8 cellular contexts compared by ENCODE assay signal in the genomic region with DNA sequence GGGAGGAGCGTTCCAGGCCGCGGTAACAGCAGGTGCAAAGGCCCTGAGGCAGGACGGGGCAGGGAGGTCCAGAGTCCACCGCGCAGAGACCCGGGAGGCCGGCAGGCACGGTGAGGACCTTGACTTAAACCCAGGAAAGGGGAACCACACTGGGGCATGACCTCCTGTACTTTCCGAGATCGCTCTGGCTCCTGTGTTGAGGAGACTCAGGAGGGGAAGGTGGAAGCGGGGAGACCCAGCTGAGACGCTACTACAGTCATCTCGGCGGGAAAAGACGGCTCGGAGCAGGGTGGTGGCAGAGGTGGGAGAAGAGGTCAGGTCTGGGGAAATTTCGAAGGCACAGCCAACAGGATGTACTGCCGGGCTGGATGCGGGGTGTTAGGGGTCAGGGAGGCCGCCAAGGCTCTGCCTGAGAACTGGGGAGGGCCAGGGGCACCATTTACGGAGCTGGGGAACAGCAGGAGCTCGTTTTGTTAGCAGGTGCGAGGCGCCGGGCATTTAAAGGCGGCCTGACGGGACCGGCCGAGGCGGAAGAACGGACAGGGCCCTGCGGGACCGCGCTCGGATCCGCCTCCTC. TPM values are rescaled to one million over a fixed set of nuclear protein-coding genes. Genes with fewer than 3 reads are reported as not detected.
A peak's percentile ranks its signal among the peaks of the same experiment; 100 is the strongest.
DNase-seq lines count a peak whose midpoint lies in the region; ATAC-seq and TF ChIP-seq lines count a peak whose summit lies in the region.

No MANE protein-coding gene starts in this region.

- BruUV-seq in PC-3 (replicated peaks; lab: Mats Ljungman, UMichigan) = TSS peak; percentile 66

- no peaks in the 10 kb centered on the region for H3K79me2 ChIP-seq in PC-3 (ENCODE audit: low read length)
- no peaks in the 10 kb centered on the region for H3K79me2 ChIP-seq in parathyroid adenoma

- ATAC-seq in GM19023 (IDR thresholded peaks at IDR 0.05; ENCODE audit: unreplicated experiment) = peak; percentile 18
- no peak for ATAC-seq in PC-3

- no peaks in the 10 kb centered on the region for H3K27me3 ChIP-seq in PC-3 (ENCODE audit: low read length)
- no peaks in the 10 kb centered on the region for H3K27me3 ChIP-seq in parathyroid adenoma (ENCODE audit: control insufficient read depth, insufficient read depth, low read length)

- no peaks in the 10 kb centered on the region for H3F3A ChIP-seq in PC-3 (ENCODE audit: low read length, unreplicated experiment)

- no peaks in the 10 kb centered on the region for H4K20me1 ChIP-seq in PC-3 (ENCODE audit: low read length)

- POLR2A ChIA-PET in PC-3 (lab: Charles Lee; ENCODE audit: unreplicated experiment) = interaction anchor here (0.6 to 1.5 kb wide), 3 partner anchors 9 to 23 kb away, joined by 4 to 12 read pairs (median 5); no protein-coding TSS in a partner anchor

- peak overlapping the region; percentile 92 for H3K4me2 ChIP-seq in PC-3 (ENCODE audit: low read length)
- peak overlapping the region; percentile 93 for H3K4me2 ChIP-seq in parathyroid adenoma (ENCODE audit: low read length)

- H3K4me1 ChIP-seq in PC-3 (ENCODE audit: insufficient read depth, low read length) (peaks cover 20% of the 10 kb centered on the region), parathyroid adenoma (peaks cover 9% of the 10 kb centered on the region)

- peak overlapping the region; percentile 99 for H3K9ac ChIP-seq in PC-3 (ENCODE audit: low read length)
- peak overlapping the region; percentile 98 for H3K9ac ChIP-seq in parathyroid adenoma

- no peaks in the 10 kb centered on the region for H3K9me2 ChIP-seq in PC-3 (replicated peaks; ENCODE audit: low read length)

- intact Hi-C loops in PC-3 (cut with micrococcal nuclease) = loop anchor here (10.0 kb wide), 1 partner anchor 441 kb away; no protein-coding TSS in a partner anchor

- peak overlapping the region; percentile 69 for H3K27ac ChIP-seq in PC-3 (ENCODE audit: low read length)
- peak overlapping the region; percentile 85 for H3K27ac ChIP-seq in epithelial cell of prostate
- H3K27ac ChIP-seq in parathyroid adenoma = peak overlapping the region; percentile 96

- H3K36me3 ChIP-seq in PC-3 (ENCODE audit: low read depth, low read length) (no peaks in the 10 kb centered on the region), parathyroid adenoma (ENCODE audit: control insufficient read depth, insufficient read depth, low read length) (no peaks in the 10 kb centered on the region)

- TF ChIP-seq CTCF in PC-3 (conservative IDR thresholded peaks at IDR 0.05; ENCODE audit: low read depth, low read length) = no peak
- TF ChIP-seq CTCF in parathyroid adenoma (IDR thresholded peaks at IDR 0.05) = no peak

- CTCF ChIA-PET in PC-3 (lab: Charles Lee) = interaction anchor here (0.6 kb wide), 1 partner anchor 42 kb away, joined by 4 read pairs; no protein-coding TSS in a partner anchor

- H2AFZ ChIP-seq in PC-3 (ENCODE audit: low read length) (peak overlapping the region; percentile 80), parathyroid adenoma (peak overlapping the region; percentile 95)

- DNase-seq in PC-3 (no peak), epithelial cell of prostate (ENCODE audit: low read depth, low spot score) (no peak), NCI-H2107 treated with DMSO at 0.1 percent for 48 hours (lab: John Stamatoyannopoulos, UW; ENCODE audit: unreplicated experiment) (no peak), NCI-H187 (lab: John Stamatoyannopoulos, UW) (no peak), OCI-M1 (lab: John Stamatoyannopoulos, UW) (no peak)
- no peak for DNase-seq in activated CD8-positive, alpha-beta memory T cell treated with anti-CD3 and anti-CD28 coated beads, Interleukin-2, amount 50 U/mL, for 48 hours

- no peaks in the 10 kb centered on the region for H3K9me3 ChIP-seq in PC-3 (ENCODE audit: low read length)
- no peaks in the 10 kb centered on the region for H3K9me3 ChIP-seq in parathyroid adenoma (ENCODE audit: control insufficient read depth, low read length)

- H3K4me3 ChIP-seq in PC-3 (ENCODE audit: low read length) (peak overlapping the region; percentile 80), parathyroid adenoma (ENCODE audit: low read depth, low read length) (peak overlapping the region; percentile 87)

RNA-seq across cellular contexts. Expression of gene NPTX1, which starts 22.3 kb away (rescaled TPM):
- total RNA-seq in PC-3 (2014; rRNA removed) = 0.55 and 4.3 TPM in 2 replicates

RNA-seq across cellular contexts. Expression of gene ENDOV, which starts 39.1 kb away (rescaled TPM):
- total RNA-seq in PC-3 (2014; rRNA removed) = 57.9 and 59.3 TPM in 2 replicates
